10 cellular contexts compared by ENCODE assay signal in the genomic region with DNA sequence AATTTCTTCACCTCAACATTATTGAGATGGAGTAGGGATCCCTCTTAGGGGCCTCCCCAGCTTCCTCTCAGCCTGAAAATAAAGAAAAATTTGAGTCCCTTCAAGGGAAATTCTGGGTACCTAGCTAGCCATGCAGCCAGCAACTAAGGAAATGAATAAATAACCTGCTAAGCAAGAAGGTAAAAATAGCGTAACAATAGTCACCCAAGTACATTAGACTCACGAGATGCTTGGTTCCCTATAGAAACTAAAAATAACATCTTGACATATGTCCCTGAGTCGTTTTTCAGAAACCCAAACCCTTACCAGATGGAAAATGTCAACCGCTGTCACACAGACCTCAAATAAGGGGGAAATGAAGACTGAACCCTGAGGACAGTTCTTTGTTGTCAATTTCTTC. TPM values are rescaled to one million over a fixed set of nuclear protein-coding genes. Genes with fewer than 3 reads are reported as not detected.
A peak's percentile ranks its signal among the peaks of the same experiment; 100 is the strongest.
DNase-seq lines count a peak whose midpoint lies in the region; ATAC-seq lines count a peak whose summit lies in the region.
"Had no signal": no experiment of that assay in that cellular context is flagged by ENCODE, and none has a peak within 500 bp of the region (broad histone marks: within the 10 kb centered on the region; RNA-seq: fewer than 3 reads in every experiment).

No MANE protein-coding gene starts in this region.

- no peaks in the 10 kb centered on the region for H3K9me3 ChIP-seq in naive thymus-derived CD4-positive, alpha-beta T cell (ENCODE audit: control insufficient read depth in 2 of 3, low read length in 3 of 3)
- H3K9me3 ChIP-seq: left ventricle myocardium inferior had no signal

- CTCF ChIA-PET in naive thymus-derived CD4-positive, alpha-beta T cell (lab: Charles Lee), result interaction anchor here (0.6 to 1.4 kb wide), 2 partner anchors 14 to 64 kb away, joined by 3 to 4 read pairs; no protein-coding TSS in a partner anchor

- H3K27ac ChIP-seq in naive thymus-derived CD4-positive, alpha-beta T cell (ENCODE audit: low read depth, low read length), result no peak overlapping the region
- H3K27ac ChIP-seq: left ventricle myocardium inferior had no signal

- ATAC-seq in GM18909 (IDR thresholded peaks at IDR 0.05; ENCODE audit: poor library complexity, unreplicated experiment) (peak; percentile 74), GM21825 (IDR thresholded peaks at IDR 0.05; ENCODE audit: unreplicated experiment) (peak; percentile 75), HG03432 (IDR thresholded peaks at IDR 0.05; ENCODE audit: unreplicated experiment) (peak; percentile 81)
- peak; percentile 5 for ATAC-seq in naive thymus-derived CD4-positive, alpha-beta T cell
- ATAC-seq in activated T-cell treated with anti-CD3 and anti-CD28 coated beads, Interleukin-2, amount 50 U/mL, for 4 hours, result no peak
- ATAC-seq: SK-N-SH treated with all-trans-retinoic acid at 6 μM for 48 hours had no signal

- H3K27me3 Mint-ChIP-seq in naive thymus-derived CD4-positive, alpha-beta T cell, result peaks cover 0 to 25% (median 0%) of the 10 kb centered on the region in 5 donors
- H3K27me3 Mint-ChIP-seq in activated T-cell treated with anti-CD3 and anti-CD28 coated beads, Interleukin-2, amount 50 U/mL, for 4 hours (ENCODE audit: low read depth), result peaks cover 8% of the 10 kb centered on the region

- H3K4me3 ChIP-seq in naive thymus-derived CD4-positive, alpha-beta T cell (ENCODE audit: low read length), result no peak overlapping the region
- H3K4me3 ChIP-seq: left ventricle myocardium inferior had no signal

- no peak overlapping the region for H3K4me3 Mint-ChIP-seq in naive thymus-derived CD4-positive, alpha-beta T cell
- no peak overlapping the region for H3K4me3 Mint-ChIP-seq in activated T-cell treated with anti-CD3 and anti-CD28 coated beads, Interleukin-2, amount 50 U/mL, for 4 hours

- intact Hi-C loops in naive thymus-derived CD4-positive, alpha-beta T cell (cut with micrococcal nuclease), result no loop called here

- H3K36me3 Mint-ChIP-seq in naive thymus-derived CD4-positive, alpha-beta T cell, result no peaks in the 10 kb centered on the region
- no peaks in the 10 kb centered on the region for H3K36me3 Mint-ChIP-seq in activated T-cell treated with anti-CD3 and anti-CD28 coated beads, Interleukin-2, amount 50 U/mL, for 4 hours (ENCODE audit: insufficient read depth)

- no peaks in the 10 kb centered on the region for H3K27me3 ChIP-seq in naive thymus-derived CD4-positive, alpha-beta T cell (ENCODE audit: control insufficient read depth in 2 of 2, insufficient read depth in 2 of 2, low read length in 2 of 2)

- no peaks in the 10 kb centered on the region for H3K9me3 Mint-ChIP-seq in naive thymus-derived CD4-positive, alpha-beta T cell
- H3K9me3 Mint-ChIP-seq in activated T-cell treated with anti-CD3 and anti-CD28 coated beads, Interleukin-2, amount 50 U/mL, for 4 hours, result no peaks in the 10 kb centered on the region

- H3K4me1 ChIP-seq in naive thymus-derived CD4-positive, alpha-beta T cell (ENCODE audit: control insufficient read depth in 2 of 2, insufficient read depth in 2 of 2, low read length in 2 of 2), result no peaks in the 10 kb centered on the region
- H3K4me1 ChIP-seq: left ventricle myocardium inferior had no signal

- H3K4me1 Mint-ChIP-seq in naive thymus-derived CD4-positive, alpha-beta T cell, result peaks cover 0 to 2% (median 0%) of the 10 kb centered on the region in 7 donors
- no peaks in the 10 kb centered on the region for H3K4me1 Mint-ChIP-seq in activated T-cell treated with anti-CD3 and anti-CD28 coated beads, Interleukin-2, amount 50 U/mL, for 4 hours (ENCODE audit: low read depth)

- no peak overlapping the region for H3K27ac Mint-ChIP-seq in naive thymus-derived CD4-positive, alpha-beta T cell

- no peak for DNase-seq in naive thymus-derived CD4-positive, alpha-beta T cell
- no peak for DNase-seq in GM19240 (ENCODE audit: insufficient read length, low spot score)
- no peak for DNase-seq in stimulated activated CD8-positive, alpha-beta memory T cell treated with anti-CD3 and anti-CD28 coated beads, Interleukin-4, amount 100 ng/mL, for 48 hours
- DNase-seq in activated T-cell treated with anti-CD3 and anti-CD28 coated beads, Interleukin-2, amount 50 U/mL, for 4 hours, result no peak
- DNase-seq: left ventricle myocardium inferior, NCI-H226 had no signal

- POLR2A ChIA-PET in naive thymus-derived CD4-positive, alpha-beta T cell (lab: Charles Lee), result no interaction called here

- no peaks in the 10 kb centered on the region for H3K36me3 ChIP-seq in naive thymus-derived CD4-positive, alpha-beta T cell (ENCODE audit: control insufficient read depth in 2 of 3, insufficient read depth in 3 of 3, low read length in 3 of 3)
- H3K36me3 ChIP-seq: left ventricle myocardium inferior had no signal

RNA-seq across cellular contexts. Expression of gene CACNB4, which starts 51.9 kb away (rescaled TPM):
- 1 to 10 TPM in 1 of 5 experiments, under 1 TPM in 4; 0.16 to 2.5 (median 0.42) TPM for total RNA-seq in naive thymus-derived CD4-positive, alpha-beta T cell
- not detected for polyA plus RNA-seq in naive thymus-derived CD4-positive, alpha-beta T cell
- under 1 TPM; 0.05 to 0.26 (median 0.15) TPM for total RNA-seq in activated T-cell treated with anti-CD3 and anti-CD28 coated beads, Interleukin-2, amount 50 U/mL, for 4 hours

Comparison
In these comparisons a context has a peak if more than half of its experiments do, and no peak if none do; other contexts are left out.
1. ATAC-seq: peak in GM18909 (single experiment), GM21825 (single experiment), HG03432 (single experiment) and naive thymus-derived CD4-positive, alpha-beta T cell (single experiment); none in activated T-cell treated with anti-CD3 and anti-CD28 coated beads, Interleukin-2, amount 50 U/mL, for 4 hours (0 of 2).